ENCODE assay signal across 3 cellular contexts in the genomic region with DNA sequence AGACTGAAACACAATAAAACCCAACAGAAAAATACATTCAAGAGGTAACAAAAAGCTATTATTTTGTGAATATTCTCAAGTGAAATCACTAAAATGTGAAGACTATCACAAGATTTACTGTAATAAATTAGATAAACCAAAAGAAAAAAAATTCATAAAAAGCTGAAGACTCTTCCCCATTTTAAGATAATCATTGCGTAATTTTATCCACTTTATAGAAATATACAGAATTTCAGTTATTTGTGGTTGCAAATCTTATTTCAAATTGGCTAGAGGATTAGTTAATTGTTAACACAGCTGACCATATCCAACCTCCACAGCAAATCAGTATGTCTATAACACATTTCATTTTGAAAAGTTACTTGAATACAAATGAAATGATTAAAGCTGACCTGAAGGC.
TF ChIP-seq lines count a peak whose summit lies in the region.

No MANE protein-coding gene starts in this region.

TF ChIP-seq in HepG2, 621 proteins besides CTCF, POLR2A, EP300 and RAD21:
- TF ChIP-seq IRF1 (CRISPR knock-in tag; IDR thresholded peaks at IDR 0.05; ENCODE audit: low read depth) = no peak
- peak; percentile 50; the same call in 1 of the 2 replicates for TF ChIP-seq CEBPB (IDR thresholded peaks at IDR 0.05; ENCODE audit: borderline replicate concordance, low read depth, low read length)

TF ChIP-seq in IMR-90, 13 proteins besides CTCF, POLR2A, EP300 and RAD21:
- peak; percentile 73 for TF ChIP-seq CEBPB (IDR thresholded peaks at IDR 0.05; ENCODE audit: low read depth, low read length)
- TF ChIP-seq ELK1 (IDR thresholded peaks at IDR 0.05; ENCODE audit: borderline replicate concordance, low read depth, low read length) = no peak

TF ChIP-seq in H1, 55 proteins besides CTCF, POLR2A, EP300 and RAD21:
- TF ChIP-seq TCF12 (IDR thresholded peaks at IDR 0.05; ENCODE audit: low read depth, low read length) (no peak), CEBPB (IDR thresholded peaks at IDR 0.05; ENCODE audit: low read depth, low read length) (peak; percentile 38; the same call in 1 of the 2 replicates)
TF ChIP-seq in H1: peak in this region for 1.
